Comparison of ENCODE assay signal across 1 cellular context in genomic region chr9:73024601-73025034, GRCh38.
TF ChIP-seq lines count a peak whose summit lies in the region.

No MANE protein-coding gene starts in this region.

TF ChIP-seq in K562, 482 proteins besides CTCF, POLR2A, EP300 and RAD21 (continued from another document and continues in another):
- TF ChIP-seq ZMIZ1 (IDR thresholded peaks at IDR 0.05; ENCODE audit: low read depth in 2 of 2, low read length in 2 of 2) (peak in 1 of 2 experiments; percentile 96; a peak in 2 of 4 replicates), HDGF (IDR thresholded peaks at IDR 0.05) (no peak), L3MBTL2 (IDR thresholded peaks at IDR 0.05) (no peak; the same call in 1 of the 2 replicates), HMG20B (CRISPR knock-in tag; IDR thresholded peaks at IDR 0.05) (no peak), SIRT6 (IDR thresholded peaks at IDR 0.05; ENCODE audit: low read depth, low read length) (no peak), ZNF253 (CRISPR knock-in tag; conservative IDR thresholded peaks at IDR 0.05) (no peak), ZNF717 (CRISPR knock-in tag; IDR thresholded peaks at IDR 0.05) (no peak), FOXP4 (CRISPR knock-in tag; IDR thresholded peaks at IDR 0.05; ENCODE audit: borderline replicate concordance) (no peak), HOMEZ (CRISPR knock-in tag; IDR thresholded peaks at IDR 0.05) (no peak), ZNF12 (CRISPR knock-in tag; IDR thresholded peaks at IDR 0.05) (no peak), CBX3 (IDR thresholded peaks at IDR 0.05; ENCODE audit: borderline replicate concordance in 1 of 2, low read length in 2 of 2) (no peak), ARID3A (IDR thresholded peaks at IDR 0.05; ENCODE audit: borderline replicate concordance, low read depth, low read length) (peak; percentile 40; the same call in 1 of the 2 replicates), POU5F1 (IDR thresholded peaks at IDR 0.05; ENCODE audit: borderline replicate concordance, low read depth, low read length, partially characterized antibody) (no peak), NFIX (CRISPR knock-in tag; IDR thresholded peaks at IDR 0.05; ENCODE audit: low read depth) (no peak), NFXL1 (CRISPR knock-in tag; IDR thresholded peaks at IDR 0.05) (no peak), ZNF445 (CRISPR knock-in tag; IDR thresholded peaks at IDR 0.05; ENCODE audit: low read depth) (no peak), BRD4 (IDR thresholded peaks at IDR 0.05) (no peak), ATF1 (CRISPR knock-in tag; IDR thresholded peaks at IDR 0.05) (no peak), ATF1 (tag; IDR thresholded peaks at IDR 0.05) (peak; percentile 71), ZBTB49 (CRISPR knock-in tag; IDR thresholded peaks at IDR 0.05; ENCODE audit: borderline replicate concordance) (no peak), ZNF518B (CRISPR knock-in tag; IDR thresholded peaks at IDR 0.05) (no peak), TFAM (CRISPR knock-in tag; conservative IDR thresholded peaks at IDR 0.05) (no peak), TGIF2 (CRISPR knock-in tag; IDR thresholded peaks at IDR 0.05) (no peak), MLLT1 (IDR thresholded peaks at IDR 0.05) (0 out of 4 replicates have a peak, but pooled peaks of 1 of the 2 experiments have one; percentile 11), PHF21A (IDR thresholded peaks at IDR 0.05; ENCODE audit: borderline replicate concordance, low read depth) (0 out of 2 replicates have a peak, but pooled peaks have one; percentile 21), HDAC1 (IDR thresholded peaks at IDR 0.05) (peak in 1 of 2 experiments; percentile 92; a peak in 2 of 4 replicates), ZNF407 (IDR thresholded peaks at IDR 0.05; ENCODE audit: low read depth) (no peak), CBX2 (IDR thresholded peaks at IDR 0.05; ENCODE audit: insufficient read depth, low read length, poor library complexity, severe bottlenecking) (no peak), KDM4B (IDR thresholded peaks at IDR 0.05; ENCODE audit: borderline replicate concordance in 2 of 2, low read depth in 1 of 2) (no peak)
